8 cellular contexts compared by ENCODE assay signal in the genomic region with DNA sequence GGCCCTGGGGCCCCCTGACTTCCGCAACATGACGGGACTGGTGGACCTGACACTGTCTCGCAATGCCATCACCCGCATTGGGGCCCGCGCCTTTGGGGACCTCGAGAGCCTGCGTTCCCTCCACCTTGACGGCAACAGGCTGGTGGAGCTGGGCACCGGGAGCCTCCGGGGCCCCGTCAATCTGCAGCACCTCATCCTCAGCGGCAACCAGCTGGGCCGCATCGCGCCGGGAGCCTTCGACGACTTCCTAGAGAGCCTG. TPM values are rescaled to one million over a fixed set of nuclear protein-coding genes. Genes with fewer than 3 reads are reported as not detected.
DNase-seq lines count a peak whose midpoint lies in the region; ATAC-seq and TF ChIP-seq lines count a peak whose summit lies in the region.

No MANE protein-coding gene starts in this region.

- H3K27me3 ChIP-seq in BJ (ENCODE audit: control insufficient read depth, insufficient read depth, low read length) (no peaks in the 10 kb centered on the region), HUES48 (ENCODE audit: control insufficient read depth, insufficient read depth, low read length) (no peaks in the 10 kb centered on the region)

- ATAC-seq in activated naive CD8-positive, alpha-beta T cell treated with anti-CD3 and anti-CD28 coated beads, Interleukin-2, amount 50 U/mL, for 24 hours: no peak
- ATAC-seq in esophagus mucosa (no peak), GM21786 (IDR thresholded peaks at IDR 0.05; ENCODE audit: unreplicated experiment) (no peak)

- H3K9me3 ChIP-seq in HUES48 (ENCODE audit: control insufficient read depth, insufficient read depth, low read length): no peaks in the 10 kb centered on the region

- no peaks in the 10 kb centered on the region for H3K27me3 Mint-ChIP-seq in activated naive CD8-positive, alpha-beta T cell treated with anti-CD3 and anti-CD28 coated beads, Interleukin-2, amount 50 U/mL, for 24 hours
- no peaks in the 10 kb centered on the region for H3K27me3 Mint-ChIP-seq in mesothelial cell of epicardium (ENCODE audit: low read depth)

- H3K4me1 Mint-ChIP-seq in activated naive CD8-positive, alpha-beta T cell treated with anti-CD3 and anti-CD28 coated beads, Interleukin-2, amount 50 U/mL, for 24 hours: peaks cover 8% of the 10 kb centered on the region
- peaks cover 6% of the 10 kb centered on the region for H3K4me1 Mint-ChIP-seq in mesothelial cell of epicardium

- H3K4me3 ChIP-seq in BJ (ENCODE audit: low read depth, low read length): peak overlapping the region; percentile 87
- H3K4me3 ChIP-seq in HUES48 (ENCODE audit: low read depth, low read length): peak overlapping the region; percentile 93

- no peaks in the 10 kb centered on the region for H3K9me3 Mint-ChIP-seq in activated naive CD8-positive, alpha-beta T cell treated with anti-CD3 and anti-CD28 coated beads, Interleukin-2, amount 50 U/mL, for 24 hours
- no peaks in the 10 kb centered on the region for H3K9me3 Mint-ChIP-seq in mesothelial cell of epicardium

- no peak overlapping the region for H3K9ac ChIP-seq in HUES48 (ENCODE audit: low read depth, low read length)

- peaks cover 2% of the 10 kb centered on the region for H3K36me3 Mint-ChIP-seq in activated naive CD8-positive, alpha-beta T cell treated with anti-CD3 and anti-CD28 coated beads, Interleukin-2, amount 50 U/mL, for 24 hours (ENCODE audit: low read depth)
- no peaks in the 10 kb centered on the region for H3K36me3 Mint-ChIP-seq in mesothelial cell of epicardium

- DNase-seq in BJ (ENCODE audit: low read depth): no peak
- DNase-seq in activated naive CD8-positive, alpha-beta T cell treated with anti-CD3 and anti-CD28 coated beads, Interleukin-2, amount 50 U/mL, for 24 hours: no peak
- DNase-seq in mesothelial cell of epicardium (ENCODE audit: low spot score in 2 of 2, unreplicated experiment in 2 of 2): no peak
- no peak for DNase-seq in D341Med (ENCODE audit: low spot score)
- no peak for DNase-seq in NCI-H2081 treated with DMSO at 0.1 percent for 48 hours (lab: John Stamatoyannopoulos, UW)

- H3K27ac ChIP-seq in HUES48 (ENCODE audit: low read depth, low read length): peak overlapping the region; percentile 35

- H3K4me1 ChIP-seq in HUES48 (ENCODE audit: control insufficient read depth, insufficient read depth, low read length): peaks cover 4% of the 10 kb centered on the region

- H3K36me3 ChIP-seq in BJ (ENCODE audit: control insufficient read depth, insufficient read depth, low read length): peaks cover 6% of the 10 kb centered on the region
- peaks cover 11% of the 10 kb centered on the region for H3K36me3 ChIP-seq in HUES48 (ENCODE audit: control insufficient read depth, insufficient read depth, low read length)

- H3K27ac Mint-ChIP-seq in activated naive CD8-positive, alpha-beta T cell treated with anti-CD3 and anti-CD28 coated beads, Interleukin-2, amount 50 U/mL, for 24 hours: no peak overlapping the region
- H3K27ac Mint-ChIP-seq in mesothelial cell of epicardium: no peak overlapping the region

- POLR2A ChIA-PET in BJ (lab: Charles Lee): no interaction called here

- TF ChIP-seq CTCF in BJ (IDR thresholded peaks at IDR 0.05; ENCODE audit: insufficient read depth, low read depth, low read length) (no peak), mesothelial cell of epicardium (IDR thresholded peaks at IDR 0.05; ENCODE audit: unreplicated experiment) (no peak)

- peak overlapping the region; percentile 82 for H3K4me3 Mint-ChIP-seq in activated naive CD8-positive, alpha-beta T cell treated with anti-CD3 and anti-CD28 coated beads, Interleukin-2, amount 50 U/mL, for 24 hours
- H3K4me3 Mint-ChIP-seq in mesothelial cell of epicardium: peak overlapping the region; percentile 68

- CTCF ChIA-PET in BJ (lab: Yijun Ruan, JAX): no interaction called here

RNA-seq across cellular contexts. Expression of a gene that starts 1.0 kb away (rescaled TPM):
- 14.2 and 15.8 TPM in 2 replicates for polyA plus RNA-seq in BJ (2011; rRNA removed)
- polyA minus RNA-seq in BJ (2011; rRNA and poly(A)+ RNA removed): 5.6 and 6.3 TPM in 2 replicates
- total RNA-seq in mesothelial cell of epicardium: 26.6 to 28.1 TPM (median 27.5 TPM) in 3 replicates
- 8.6 TPM for total RNA-seq in esophagus mucosa

RNA-seq across cellular contexts. Expression of a gene that starts 14.6 kb away (rescaled TPM):
- 12.0 and 20.1 TPM in 2 replicates for polyA plus RNA-seq in BJ (2011; rRNA removed)
- polyA minus RNA-seq in BJ (2011; rRNA and poly(A)+ RNA removed): 12.9 and 20.8 TPM in 2 replicates
- total RNA-seq in mesothelial cell of epicardium (27.0 to 27.8 TPM (median 27.2 TPM) in 3 replicates), esophagus mucosa (14.5 TPM)
